ENCODE assay signal across 9 cellular contexts in genomic region chr9:136643596-136644342, GRCh38. TPM values are rescaled to one million over a fixed set of nuclear protein-coding genes. Genes with fewer than 3 reads are reported as not detected.
DNase-seq lines count a peak whose midpoint lies in the region; ATAC-seq and TF ChIP-seq lines count a peak whose summit lies in the region.
"Had no signal": no experiment of that assay in that cellular context is flagged by ENCODE, and none has a peak within 500 bp of the region (broad histone marks: within the 10 kb centered on the region; RNA-seq: fewer than 3 reads in every experiment).

No MANE protein-coding gene starts in this region.

- TF ChIP-seq EP300 in esophagus muscularis mucosa (IDR thresholded peaks at IDR 0.05), result no peak

- peaks cover 22 to 33% (median 29%) of the 10 kb centered on the region in 4 donors for H3K4me1 ChIP-seq in esophagus muscularis mucosa

- intact Hi-C loops in Right ventricle myocardium inferior (cut with DNase I) (loop anchor here (2.0 to 5.0 kb wide), 2 partner anchors 19 to 49 kb away; partner anchors contain the start of gene EGFL7), cardiac septum (cut with DNase I) (loop anchor here (2.0 kb wide), 1 partner anchor 21 kb away; no protein-coding TSS in a partner anchor), esophagus muscularis mucosa (cut with DNase I) (no loop called here)

- H3K4me1 Mint-ChIP-seq in naive B cell, result peaks cover 5 to 28% (median 12%) of the 10 kb centered on the region in 3 donors
- H3K4me1 Mint-ChIP-seq in activated naive CD8-positive, alpha-beta T cell treated with anti-CD3 and anti-CD28 coated beads for 36 hours, result no peaks in the 10 kb centered on the region

- no peak for TF ChIP-seq POLR2A in esophagus muscularis mucosa (IDR thresholded peaks at IDR 0.05; ENCODE audit: low read depth)

- peak overlapping the region; percentile 35 to 48 (median 38) for H3K4me3 ChIP-seq in esophagus muscularis mucosa

- H3K27me3 ChIP-seq in esophagus muscularis mucosa, result peaks cover 0 to 45% (median 21%) of the 10 kb centered on the region in 4 donors

- TF ChIP-seq CTCF in esophagus muscularis mucosa (IDR thresholded peaks at IDR 0.05), result no peak

- DNase-seq in Right ventricle myocardium inferior (ENCODE audit: missing footprints) (peak; percentile 69), cardiac septum (ENCODE audit: low spot score) (no peak), esophagus muscularis mucosa (ENCODE audit: extremely low spot score) (no peak), naive B cell (no peak), HEK293T (ENCODE audit: extremely low spot score) (no peak), HuH-7.5 (ENCODE audit: low spot score) (no peak)
- no peak for DNase-seq in activated naive CD8-positive, alpha-beta T cell treated with anti-CD3 and anti-CD28 coated beads for 36 hours
- DNase-seq: cortex of kidney had no signal

- 69% methylated on average over 21 of the region's 31 CpGs for WGBS in esophagus muscularis mucosa

- H3K4me3 Mint-ChIP-seq in naive B cell, result peak overlapping the region in 6 of 8 donors; percentile 16 to 71 (median 58)
- H3K4me3 Mint-ChIP-seq in activated naive CD8-positive, alpha-beta T cell treated with anti-CD3 and anti-CD28 coated beads for 36 hours, result no peak overlapping the region

- peak overlapping the region in 3 of 4 donors; percentile 60 to 81 (median 73) for H3K27ac ChIP-seq in esophagus muscularis mucosa (replicated peaks in 1 of 4)

- H3K27me3 Mint-ChIP-seq in naive B cell, result peaks cover 7 to 30% (median 8%) of the 10 kb centered on the region in 3 donors
- H3K27me3 Mint-ChIP-seq in activated naive CD8-positive, alpha-beta T cell treated with anti-CD3 and anti-CD28 coated beads for 36 hours, result peaks cover 29% of the 10 kb centered on the region

- ATAC-seq in Right ventricle myocardium inferior (peak; percentile 6), naive B cell (ENCODE audit: low read depth in 2 of 2) (no peak), GM21723 (IDR thresholded peaks at IDR 0.05; ENCODE audit: unreplicated experiment) (no peak)

- no peaks in the 10 kb centered on the region for H3K36me3 ChIP-seq in esophagus muscularis mucosa

- CTCF ChIA-PET in HEK293T (lab: Yijun Ruan, JAX), result no interaction called here

- H3K9me3 ChIP-seq in esophagus muscularis mucosa, result no peaks in the 10 kb centered on the region

- no peaks in the 10 kb centered on the region for H3K36me3 Mint-ChIP-seq in naive B cell
- no peaks in the 10 kb centered on the region for H3K36me3 Mint-ChIP-seq in activated naive CD8-positive, alpha-beta T cell treated with anti-CD3 and anti-CD28 coated beads for 36 hours

- H3K9me3 Mint-ChIP-seq in naive B cell, result peaks cover 0 to 2% (median 0%) of the 10 kb centered on the region in 7 donors
- no peaks in the 10 kb centered on the region for H3K9me3 Mint-ChIP-seq in activated naive CD8-positive, alpha-beta T cell treated with anti-CD3 and anti-CD28 coated beads for 36 hours

- POLR2A ChIA-PET in HEK293T (lab: Yijun Ruan, JAX), result no interaction called here

- no peak overlapping the region for H3K27ac Mint-ChIP-seq in naive B cell
- no peak overlapping the region for H3K27ac Mint-ChIP-seq in activated naive CD8-positive, alpha-beta T cell treated with anti-CD3 and anti-CD28 coated beads for 36 hours

TF ChIP-seq in HEK293T, 16 proteins besides CTCF, POLR2A, EP300 and RAD21:
- TF ChIP-seq SUZ12 (IDR thresholded peaks at IDR 0.05) (no peak), CTBP1 (IDR thresholded peaks at IDR 0.05; ENCODE audit: borderline replicate concordance) (no peak), ELF4 (IDR thresholded peaks at IDR 0.05) (no peak), HDGF (IDR thresholded peaks at IDR 0.05; ENCODE audit: borderline replicate concordance) (no peak), ARNT (IDR thresholded peaks at IDR 0.05) (no peak), TARDBP (IDR thresholded peaks at IDR 0.05) (no peak)

RNA-seq across cellular contexts. Expression of gene EGFL7, which starts 18.9 kb away (rescaled TPM):
- 72.0 TPM for total RNA-seq in Right ventricle myocardium inferior
- 85.3 TPM for total RNA-seq in cardiac septum
- total RNA-seq in esophagus muscularis mucosa, result 100 to 1,000 TPM in 1 of 4 donors, 10 to 100 TPM in 3; 33.2 to 134 (median 78.7) TPM
- polyA plus RNA-seq in naive B cell (ENCODE audit: low read depth in 6 of 6), result under 1 TPM in 2 of 6 donors, not detected in 4; 0.33 TPM
- total RNA-seq in activated naive CD8-positive, alpha-beta T cell treated with anti-CD3 and anti-CD28 coated beads for 36 hours, result 1 to 10 TPM in 1 of 2 experiments, under 1 TPM in 1; 0.94 to 1.2 TPM

RNA-seq across cellular contexts. Expression of gene AGPAT2, which starts 43.5 kb away (rescaled TPM):
- 57.9 TPM for total RNA-seq in Right ventricle myocardium inferior
- 48.4 TPM for total RNA-seq in cardiac septum
- total RNA-seq in esophagus muscularis mucosa, result 10 to 100 TPM; 22.0 to 52.8 (median 39.3) TPM
- polyA plus RNA-seq in naive B cell (ENCODE audit: low read depth in 6 of 6), result 10 to 100 TPM; 36.1 to 59.9 (median 48.0) TPM
- total RNA-seq in activated naive CD8-positive, alpha-beta T cell treated with anti-CD3 and anti-CD28 coated beads for 36 hours, result 10 to 100 TPM; 14.6 to 16.1 TPM

Comparison
In these comparisons a context has a peak if more than half of its experiments do, and no peak if none do; other contexts are left out.
1. RNA of gene EGFL7, which starts 18.9 kb away (total RNA-seq): 33.2 to 134 TPM in esophagus muscularis mucosa, 85.3 TPM in cardiac septum (single experiment) and 72.0 TPM in Right ventricle myocardium inferior (single experiment); 0.94 to 1.2 TPM in activated naive CD8-positive, alpha-beta T cell treated with anti-CD3 and anti-CD28 coated beads for 36 hours; every median in the first group is over 10 times any median in the second.